Comparison of ENCODE assay signal across 1 cellular context in genomic region chr3:9251055-9251786, GRCh38.
TF ChIP-seq lines count a peak whose summit lies in the region.

No MANE protein-coding gene starts in this region.

TF ChIP-seq in SK-N-SH, 30 proteins besides CTCF, POLR2A, EP300 and RAD21 (continued from another document):
- TF ChIP-seq REST (IDR thresholded peaks at IDR 0.05; ENCODE audit: low read depth, low read length) (no peak), FOXM1 (IDR thresholded peaks at IDR 0.05; ENCODE audit: low read depth) (no peak), PBX3 (IDR thresholded peaks at IDR 0.05) (no peak)
TF ChIP-seq in SK-N-SH: peak in this region for 0.
